In the genomic region with DNA sequence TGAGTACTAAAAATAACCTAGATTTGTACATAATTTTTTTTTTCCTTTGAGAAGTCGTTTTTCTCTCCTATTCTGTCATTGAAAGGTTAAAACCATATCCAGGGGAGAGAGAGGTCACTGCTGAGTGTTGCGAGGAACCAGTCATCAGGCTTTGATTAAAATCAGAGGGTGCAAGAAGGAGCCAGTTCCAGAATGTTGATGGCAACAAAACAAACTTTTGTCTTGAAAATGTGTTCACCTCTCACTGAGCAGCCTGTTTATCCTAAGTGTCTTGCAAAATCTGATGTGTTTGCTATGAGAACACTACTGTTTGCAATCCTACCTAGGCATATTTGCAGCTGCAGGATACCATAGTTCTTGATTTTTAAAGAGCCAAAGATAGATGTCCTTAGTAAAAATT, we compare ENCODE assay signal across 6 cellular contexts. TPM values are rescaled to one million over a fixed set of nuclear protein-coding genes. Genes with fewer than 3 reads are reported as not detected.
"Had no signal": no experiment of that assay in that cellular context is flagged by ENCODE, and none has a peak within 500 bp of the region (broad histone marks: within the 10 kb centered on the region; RNA-seq: fewer than 3 reads in every experiment).

No MANE protein-coding gene starts in this region.

- DNase-seq: IMR-90, KBM-7 had no signal

- H3K27ac ChIP-seq: HL-60 had no signal

- H3K4me3 ChIP-seq: K562 had no signal

RNA-seq across cellular contexts. Expression of a gene that starts 25.9 kb away (rescaled TPM):
- total RNA-seq: HepG2, HT-29 had no signal
